ENCODE assay signal across 19 cellular contexts in the genomic region with DNA sequence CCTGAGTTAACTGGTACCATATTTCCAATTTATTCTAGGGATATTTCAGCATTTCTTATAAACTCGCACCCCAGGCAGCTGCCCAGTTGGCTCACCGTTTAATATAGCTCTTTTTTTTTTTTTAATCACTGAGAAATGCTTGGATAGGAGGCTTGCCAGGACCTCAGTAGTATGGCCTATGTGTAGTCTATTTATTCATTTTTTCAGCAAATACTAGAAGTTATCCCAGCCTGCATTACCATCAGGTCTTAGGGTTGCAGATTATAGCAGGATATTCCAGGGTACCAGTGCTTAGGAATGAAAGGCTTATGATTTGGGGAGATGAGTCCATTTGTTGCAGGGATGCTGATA. TPM values are rescaled to one million over a fixed set of nuclear protein-coding genes. Genes with fewer than 3 reads are reported as not detected.
DNase-seq lines count a peak whose midpoint lies in the region; ATAC-seq and TF ChIP-seq lines count a peak whose summit lies in the region.
"Had no signal": no experiment of that assay in that cellular context is flagged by ENCODE, and none has a peak within 500 bp of the region (broad histone marks: within the 10 kb centered on the region; RNA-seq: fewer than 3 reads in every experiment).

No MANE protein-coding gene starts in this region.

- H3K27ac ChIP-seq in smooth muscle cell (ENCODE audit: low read depth) = peak overlapping the region; percentile 57
- no peak overlapping the region for H3K27ac ChIP-seq in lower lobe of right lung
- H3K27ac ChIP-seq: A549, BLaER1, HL-60 had no signal

- H3K4me1 Mint-ChIP-seq in HFFc6 (ENCODE audit: low read depth) (peaks cover 71% of the 10 kb centered on the region), chondrocyte (ENCODE audit: low read depth) (peaks cover 68% of the 10 kb centered on the region), mesothelial cell of epicardium (peaks cover 48% of the 10 kb centered on the region)
- H3K4me1 Mint-ChIP-seq: CD8-positive, alpha-beta memory T cell had no signal

- no peak overlapping the region for H3K4me3 Mint-ChIP-seq in HFFc6
- H3K4me3 Mint-ChIP-seq in chondrocyte (ENCODE audit: unreplicated experiment) = no peak overlapping the region
- H3K4me3 Mint-ChIP-seq in mesothelial cell of epicardium = no peak overlapping the region
- H3K4me3 Mint-ChIP-seq: CD8-positive, alpha-beta memory T cell had no signal

- H3K36me3 ChIP-seq in smooth muscle cell (ENCODE audit: low read depth) = no peaks in the 10 kb centered on the region
- no peaks in the 10 kb centered on the region for H3K36me3 ChIP-seq in lower lobe of right lung
- H3K36me3 ChIP-seq: BLaER1 had no signal

- DNase-seq in HFFc6 (no peak), chondrocyte (ENCODE audit: low spot score) (no peak), mesothelial cell of epicardium (ENCODE audit: low spot score in 2 of 2, unreplicated experiment in 2 of 2) (no peak), smooth muscle cell (lab: John Stamatoyannopoulos, UW; ENCODE audit: unreplicated experiment) (no peak), lower lobe of right lung (no peak), HuH-7.5 (ENCODE audit: low spot score) (no peak)
- DNase-seq: CD8-positive, alpha-beta memory T cell; Kasumi-1; MM.1S; NCI-H1092 treated with DMSO at 0.1 percent for 48 hours; NCI-H146; NCI-H2029 treated with DMSO at 0.1 percent for 48 hours; NCI-H2171 treated with DMSO at 0.1 percent for 48 hours had no signal

- no peak for ATAC-seq in GM21367 (IDR thresholded peaks at IDR 0.05; ENCODE audit: unreplicated experiment)
- no peak for ATAC-seq in GM19351 (IDR thresholded peaks at IDR 0.05; ENCODE audit: unreplicated experiment)
- no peak for ATAC-seq in lower lobe of right lung
- ATAC-seq: A549, Panc1 had no signal

- H3K9ac ChIP-seq in smooth muscle cell (ENCODE audit: low read depth) = no peak overlapping the region
- H3K9ac ChIP-seq: BLaER1 had no signal

- no peak overlapping the region for H3K4me2 ChIP-seq in smooth muscle cell
- H3K4me2 ChIP-seq: A549, BLaER1 had no signal

- peaks cover 82% of the 10 kb centered on the region for H4K20me1 ChIP-seq in smooth muscle cell (ENCODE audit: low read depth)
- H4K20me1 ChIP-seq: BLaER1 had no signal

- H2AFZ ChIP-seq in smooth muscle cell (ENCODE audit: low read depth) = no peak overlapping the region

- intact Hi-C loops in lower lobe of right lung (cut with DNase I) = no loop called here

- H3K79me2 ChIP-seq in smooth muscle cell (ENCODE audit: low read depth) = peaks cover 99% of the 10 kb centered on the region

- H3F3A ChIP-seq in smooth muscle cell (ENCODE audit: low read depth) = peaks cover 7% of the 10 kb centered on the region

- H3K36me3 Mint-ChIP-seq in HFFc6 (ENCODE audit: low read depth) (peaks cover 14% of the 10 kb centered on the region), chondrocyte (ENCODE audit: low read depth) (peaks cover 1% of the 10 kb centered on the region), mesothelial cell of epicardium (peaks cover 2% of the 10 kb centered on the region)

- H3K4me3 ChIP-seq in smooth muscle cell = no peak overlapping the region
- no peak overlapping the region for H3K4me3 ChIP-seq in lower lobe of right lung
- H3K4me3 ChIP-seq: A549, BLaER1 had no signal

- WGBS in smooth muscle cell (ENCODE audit: low lambda C conversion rate) = 95% methylated on average over 2 of the region's 2 CpGs

- H3K27ac Mint-ChIP-seq in HFFc6 (peak overlapping the region; percentile 36; the same call in 1 of the 2 replicates), chondrocyte (ENCODE audit: unreplicated experiment) (peak overlapping the region; percentile 93), mesothelial cell of epicardium (peak overlapping the region; percentile 98)

- H3K4me1 ChIP-seq in smooth muscle cell (ENCODE audit: low read depth) (no peaks in the 10 kb centered on the region), lower lobe of right lung (peaks cover 39% of the 10 kb centered on the region)
- H3K4me1 ChIP-seq: A549, BLaER1 had no signal

- H3K27me3 Mint-ChIP-seq in HFFc6 (ENCODE audit: insufficient read depth) = no peaks in the 10 kb centered on the region; the same call in none of the 2 replicates
- H3K27me3 Mint-ChIP-seq in chondrocyte (ENCODE audit: low read depth) = no peaks in the 10 kb centered on the region
- no peaks in the 10 kb centered on the region for H3K27me3 Mint-ChIP-seq in mesothelial cell of epicardium (ENCODE audit: low read depth)

- H3K27me3 ChIP-seq in smooth muscle cell (ENCODE audit: low read depth) (no peaks in the 10 kb centered on the region), lower lobe of right lung (ENCODE audit: low read depth) (no peaks in the 10 kb centered on the region)
- H3K27me3 ChIP-seq: BLaER1 had no signal

- no peaks in the 10 kb centered on the region for H3K9me3 Mint-ChIP-seq in HFFc6
- H3K9me3 Mint-ChIP-seq in chondrocyte (ENCODE audit: low read depth) = no peaks in the 10 kb centered on the region
- peaks cover 4% of the 10 kb centered on the region for H3K9me3 Mint-ChIP-seq in mesothelial cell of epicardium
- H3K9me3 Mint-ChIP-seq: CD8-positive, alpha-beta memory T cell had no signal

- no peak for TF ChIP-seq CTCF in HFFc6 (IDR thresholded peaks at IDR 0.05)
- no peak for TF ChIP-seq CTCF in chondrocyte (IDR thresholded peaks at IDR 0.05)
- no peak for TF ChIP-seq CTCF in mesothelial cell of epicardium (IDR thresholded peaks at IDR 0.05; ENCODE audit: unreplicated experiment)
- no peak for TF ChIP-seq CTCF in smooth muscle cell (IDR thresholded peaks at IDR 0.05; ENCODE audit: borderline replicate concordance, insufficient read depth, poor library complexity, severe bottlenecking)
- no peak for TF ChIP-seq CTCF in lower lobe of right lung (IDR thresholded peaks at IDR 0.05)

- H3K9me3 ChIP-seq in smooth muscle cell (replicated peaks; ENCODE audit: low read depth) (no peaks in the 10 kb centered on the region), lower lobe of right lung (no peaks in the 10 kb centered on the region)
- H3K9me3 ChIP-seq: A549, BLaER1 had no signal

RNA-seq across cellular contexts. Expression of a gene that starts 26.6 kb away (rescaled TPM):
- total RNA-seq in HFFc6 (2021; fragmentation: NEBNext Ultra II Directional; extraction: Animal tissue kit (Norgen Biotek cat#: 25700)) = 100 to 1,000 TPM; 150 to 237 (median 184) TPM
- 147 to 170 TPM (median 158 TPM) in 3 replicates for total RNA-seq in chondrocyte
- total RNA-seq in mesothelial cell of epicardium = 77.1 to 78.3 TPM (median 78.2 TPM) in 3 replicates
- 73.9 and 78.6 TPM in 2 replicates for total RNA-seq in smooth muscle cell
- polyA plus RNA-seq in smooth muscle cell = 85.4 and 99.4 TPM in 2 replicates
- total RNA-seq in lower lobe of right lung = 58.3 TPM

Comparison
In these comparisons a context has a peak if more than half of its experiments do, and no peak if none do; other contexts are left out.
1. H3K27ac Mint-ChIP-seq: peak in every context shown above with its lines; median percentile 98 in mesothelial cell of epicardium; 93 in chondrocyte; 36 in HFFc6.